In genomic region chr1:245337829-245338484, GRCh38 we compare ENCODE assay signal across 1 cellular context.
TF ChIP-seq lines count a peak whose summit lies in the region.

No MANE protein-coding gene starts in this region.

TF ChIP-seq in K562, 482 proteins besides CTCF, POLR2A, EP300 and RAD21 (continued from another document and continues in another):
- TF ChIP-seq, protein P1, sequence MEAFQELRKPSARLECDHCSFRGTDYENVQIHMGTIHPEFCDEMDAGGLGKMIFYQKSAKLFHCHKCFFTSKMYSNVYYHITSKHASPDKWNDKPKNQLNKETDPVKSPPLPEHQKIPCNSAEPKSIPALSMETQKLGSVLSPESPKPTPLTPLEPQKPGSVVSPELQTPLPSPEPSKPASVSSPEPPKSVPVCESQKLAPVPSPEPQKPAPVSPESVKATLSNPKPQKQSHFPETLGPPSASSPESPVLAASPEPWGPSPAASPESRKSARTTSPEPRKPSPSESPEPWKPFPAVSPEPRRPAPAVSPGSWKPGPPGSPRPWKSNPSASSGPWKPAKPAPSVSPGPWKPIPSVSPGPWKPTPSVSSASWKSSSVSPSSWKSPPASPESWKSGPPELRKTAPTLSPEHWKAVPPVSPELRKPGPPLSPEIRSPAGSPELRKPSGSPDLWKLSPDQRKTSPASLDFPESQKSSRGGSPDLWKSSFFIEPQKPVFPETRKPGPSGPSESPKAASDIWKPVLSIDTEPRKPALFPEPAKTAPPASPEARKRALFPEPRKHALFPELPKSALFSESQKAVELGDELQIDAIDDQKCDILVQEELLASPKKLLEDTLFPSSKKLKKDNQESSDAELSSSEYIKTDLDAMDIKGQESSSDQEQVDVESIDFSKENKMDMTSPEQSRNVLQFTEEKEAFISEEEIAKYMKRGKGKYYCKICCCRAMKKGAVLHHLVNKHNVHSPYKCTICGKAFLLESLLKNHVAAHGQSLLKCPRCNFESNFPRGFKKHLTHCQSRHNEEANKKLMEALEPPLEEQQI (IDR thresholded peaks at IDR 0.05) = peak; percentile 76
- TF ChIP-seq, protein P2, sequence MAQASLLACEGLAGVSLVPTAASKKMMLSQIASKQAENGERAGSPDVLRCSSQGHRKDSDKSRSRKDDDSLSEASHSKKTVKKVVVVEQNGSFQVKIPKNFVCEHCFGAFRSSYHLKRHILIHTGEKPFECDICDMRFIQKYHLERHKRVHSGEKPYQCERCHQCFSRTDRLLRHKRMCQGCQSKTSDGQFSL (CRISPR knock-in tag; IDR thresholded peaks at IDR 0.05) = no peak
- TF ChIP-seq, protein P2 (tag; IDR thresholded peaks at IDR 0.05) = peak in 1 of 2 experiments; percentile 25; a peak in 1 of 4 replicates
- TF ChIP-seq CSDE1 (IDR thresholded peaks at IDR 0.05) (0 out of 4 replicates have a peak, but pooled peaks of 1 of the 2 experiments have one; percentile 6), HDAC1 (IDR thresholded peaks at IDR 0.05) (peak in 1 of 2 experiments; percentile 85; a peak in 2 of 4 replicates), POLR2G (IDR thresholded peaks at IDR 0.05; ENCODE audit: low read depth, low read length) (no peak), ZNF445 (CRISPR knock-in tag; IDR thresholded peaks at IDR 0.05; ENCODE audit: low read depth) (no peak), CHD7 (IDR thresholded peaks at IDR 0.05; ENCODE audit: low read depth, low read length) (no peak), SPI1 (IDR thresholded peaks at IDR 0.05; ENCODE audit: borderline replicate concordance, low read depth, low read length) (no peak), FOXK2 (conservative IDR thresholded peaks at IDR 0.05 in 1 of 2, IDR thresholded peaks at IDR 0.05 in 1 of 2; ENCODE audit: low read depth in 2 of 2) (peak; percentile 67 to 72), ZNF77 (CRISPR knock-in tag; IDR thresholded peaks at IDR 0.05) (no peak), NR2C2 (CRISPR knock-in tag; IDR thresholded peaks at IDR 0.05) (no peak), NR2C2 (tag; IDR thresholded peaks at IDR 0.05) (no peak), LEF1 (IDR thresholded peaks at IDR 0.05) (peak; percentile 89), MTA1 (IDR thresholded peaks at IDR 0.05; ENCODE audit: borderline replicate concordance) (no peak; the same call in 1 of the 2 replicates), ZNF124 (CRISPR knock-in tag; IDR thresholded peaks at IDR 0.05) (no peak), MEF2A (IDR thresholded peaks at IDR 0.05; ENCODE audit: control insufficient read depth, low read depth, low read length) (no peak), ZNF583 (CRISPR knock-in tag; IDR thresholded peaks at IDR 0.05) (no peak), PREB (CRISPR knock-in tag; IDR thresholded peaks at IDR 0.05) (no peak), HNRNPLL (IDR thresholded peaks at IDR 0.05; ENCODE audit: low read depth, low read length, poor library complexity, severe bottlenecking) (no peak), ZNF655 (CRISPR knock-in tag; IDR thresholded peaks at IDR 0.05) (no peak), NFIX (CRISPR knock-in tag; IDR thresholded peaks at IDR 0.05; ENCODE audit: low read depth) (no peak), HDGF (IDR thresholded peaks at IDR 0.05) (no peak)
- TF ChIP-seq, protein P3, sequence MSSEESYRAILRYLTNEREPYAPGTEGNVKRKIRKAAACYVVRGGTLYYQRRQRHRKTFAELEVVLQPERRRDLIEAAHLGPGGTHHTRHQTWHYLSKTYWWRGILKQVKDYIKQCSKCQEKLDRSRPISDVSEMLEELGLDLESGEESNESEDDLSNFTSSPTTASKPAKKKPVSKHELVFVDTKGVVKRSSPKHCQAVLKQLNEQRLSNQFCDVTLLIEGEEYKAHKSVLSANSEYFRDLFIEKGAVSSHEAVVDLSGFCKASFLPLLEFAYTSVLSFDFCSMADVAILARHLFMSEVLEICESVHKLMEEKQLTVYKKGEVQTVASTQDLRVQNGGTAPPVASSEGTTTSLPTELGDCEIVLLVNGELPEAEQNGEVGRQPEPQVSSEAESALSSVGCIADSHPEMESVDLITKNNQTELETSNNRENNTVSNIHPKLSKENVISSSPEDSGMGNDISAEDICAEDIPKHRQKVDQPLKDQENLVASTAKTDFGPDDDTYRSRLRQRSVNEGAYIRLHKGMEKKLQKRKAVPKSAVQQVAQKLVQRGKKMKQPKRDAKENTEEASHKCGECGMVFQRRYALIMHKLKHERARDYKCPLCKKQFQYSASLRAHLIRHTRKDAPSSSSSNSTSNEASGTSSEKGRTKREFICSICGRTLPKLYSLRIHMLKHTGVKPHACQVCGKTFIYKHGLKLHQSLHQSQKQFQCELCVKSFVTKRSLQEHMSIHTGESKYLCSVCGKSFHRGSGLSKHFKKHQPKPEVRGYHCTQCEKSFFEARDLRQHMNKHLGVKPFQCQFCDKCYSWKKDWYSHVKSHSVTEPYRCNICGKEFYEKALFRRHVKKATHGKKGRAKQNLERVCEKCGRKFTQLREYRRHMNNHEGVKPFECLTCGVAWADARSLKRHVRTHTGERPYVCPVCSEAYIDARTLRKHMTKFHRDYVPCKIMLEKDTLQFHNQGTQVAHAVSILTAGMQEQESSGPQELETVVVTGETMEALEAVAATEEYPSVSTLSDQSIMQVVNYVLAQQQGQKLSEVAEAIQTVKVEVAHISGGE (CRISPR knock-in tag; IDR thresholded peaks at IDR 0.05) = peak in 1 of 3 experiments; percentile 52; a peak in 1 of 6 replicates
- TF ChIP-seq, protein P4, sequence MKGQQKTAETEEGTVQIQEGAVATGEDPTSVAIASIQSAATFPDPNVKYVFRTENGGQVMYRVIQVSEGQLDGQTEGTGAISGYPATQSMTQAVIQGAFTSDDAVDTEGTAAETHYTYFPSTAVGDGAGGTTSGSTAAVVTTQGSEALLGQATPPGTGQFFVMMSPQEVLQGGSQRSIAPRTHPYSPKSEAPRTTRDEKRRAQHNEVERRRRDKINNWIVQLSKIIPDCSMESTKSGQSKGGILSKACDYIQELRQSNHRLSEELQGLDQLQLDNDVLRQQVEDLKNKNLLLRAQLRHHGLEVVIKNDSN (CRISPR knock-in tag; IDR thresholded peaks at IDR 0.05) = no peak
- TF ChIP-seq, protein P5, sequence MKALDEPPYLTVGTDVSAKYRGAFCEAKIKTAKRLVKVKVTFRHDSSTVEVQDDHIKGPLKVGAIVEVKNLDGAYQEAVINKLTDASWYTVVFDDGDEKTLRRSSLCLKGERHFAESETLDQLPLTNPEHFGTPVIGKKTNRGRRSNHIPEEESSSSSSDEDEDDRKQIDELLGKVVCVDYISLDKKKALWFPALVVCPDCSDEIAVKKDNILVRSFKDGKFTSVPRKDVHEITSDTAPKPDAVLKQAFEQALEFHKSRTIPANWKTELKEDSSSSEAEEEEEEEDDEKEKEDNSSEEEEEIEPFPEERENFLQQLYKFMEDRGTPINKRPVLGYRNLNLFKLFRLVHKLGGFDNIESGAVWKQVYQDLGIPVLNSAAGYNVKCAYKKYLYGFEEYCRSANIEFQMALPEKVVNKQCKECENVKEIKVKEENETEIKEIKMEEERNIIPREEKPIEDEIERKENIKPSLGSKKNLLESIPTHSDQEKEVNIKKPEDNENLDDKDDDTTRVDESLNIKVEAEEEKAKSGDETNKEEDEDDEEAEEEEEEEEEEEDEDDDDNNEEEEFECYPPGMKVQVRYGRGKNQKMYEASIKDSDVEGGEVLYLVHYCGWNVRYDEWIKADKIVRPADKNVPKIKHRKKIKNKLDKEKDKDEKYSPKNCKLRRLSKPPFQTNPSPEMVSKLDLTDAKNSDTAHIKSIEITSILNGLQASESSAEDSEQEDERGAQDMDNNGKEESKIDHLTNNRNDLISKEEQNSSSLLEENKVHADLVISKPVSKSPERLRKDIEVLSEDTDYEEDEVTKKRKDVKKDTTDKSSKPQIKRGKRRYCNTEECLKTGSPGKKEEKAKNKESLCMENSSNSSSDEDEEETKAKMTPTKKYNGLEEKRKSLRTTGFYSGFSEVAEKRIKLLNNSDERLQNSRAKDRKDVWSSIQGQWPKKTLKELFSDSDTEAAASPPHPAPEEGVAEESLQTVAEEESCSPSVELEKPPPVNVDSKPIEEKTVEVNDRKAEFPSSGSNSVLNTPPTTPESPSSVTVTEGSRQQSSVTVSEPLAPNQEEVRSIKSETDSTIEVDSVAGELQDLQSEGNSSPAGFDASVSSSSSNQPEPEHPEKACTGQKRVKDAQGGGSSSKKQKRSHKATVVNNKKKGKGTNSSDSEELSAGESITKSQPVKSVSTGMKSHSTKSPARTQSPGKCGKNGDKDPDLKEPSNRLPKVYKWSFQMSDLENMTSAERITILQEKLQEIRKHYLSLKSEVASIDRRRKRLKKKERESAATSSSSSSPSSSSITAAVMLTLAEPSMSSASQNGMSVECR (CRISPR knock-in tag; IDR thresholded peaks at IDR 0.05) = no peak
